Comparison of ENCODE assay signal across 14 cellular contexts in the genomic region with DNA sequence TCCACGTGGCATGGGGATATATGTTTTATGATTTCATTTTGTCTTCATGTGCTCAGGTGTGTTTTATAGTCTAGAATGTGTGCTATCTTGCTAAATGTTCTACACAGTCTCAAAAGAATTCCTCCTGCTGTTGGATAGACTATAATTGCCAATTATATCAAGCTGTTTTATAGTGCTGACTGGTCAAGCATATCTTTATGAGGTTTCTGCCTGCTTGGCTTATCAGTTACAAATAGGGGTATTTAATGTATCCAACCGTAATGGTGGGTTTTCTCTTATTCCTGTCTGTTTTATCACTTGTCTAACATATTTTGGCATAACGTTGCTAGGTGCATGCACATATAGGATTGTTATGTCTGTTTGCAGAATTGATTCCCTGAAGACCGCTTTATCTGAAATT.
"Had no signal": no experiment of that assay in that cellular context is flagged by ENCODE, and none has a peak within 500 bp of the region (broad histone marks: within the 10 kb centered on the region; RNA-seq: fewer than 3 reads in every experiment).

No MANE protein-coding gene starts in this region.

- H3K27ac Mint-ChIP-seq: activated naive CD4-positive, alpha-beta T cell treated with anti-CD3 and anti-CD28 coated beads, Interleukin-2, amount 50 U/mL, for 24 hours; memory B cell; progenitor cell of endocrine pancreas had no signal

- ATAC-seq: gastroesophageal sphincter had no signal

- H3K27ac ChIP-seq: adrenal gland, esophagus muscularis mucosa, gastroesophageal sphincter, thyroid gland, WERI-Rb-1 had no signal

- H3K4me3 ChIP-seq: adrenal gland, esophagus muscularis mucosa, gastroesophageal sphincter, thyroid gland had no signal

- H3K36me3 Mint-ChIP-seq: activated naive CD4-positive, alpha-beta T cell treated with anti-CD3 and anti-CD28 coated beads, Interleukin-2, amount 50 U/mL, for 24 hours; memory B cell had no signal

- H3K27me3 ChIP-seq: adrenal gland, esophagus muscularis mucosa, gastroesophageal sphincter, thyroid gland had no signal

- H3K9me3 Mint-ChIP-seq: neural crest cell had no signal

- H3K4me1 ChIP-seq: adrenal gland, esophagus muscularis mucosa, gastroesophageal sphincter, thyroid gland had no signal

- H3K9me3 ChIP-seq: adrenal gland, esophagus muscularis mucosa, gastroesophageal sphincter, thyroid gland had no signal

- H3K36me3 ChIP-seq: adrenal gland, esophagus muscularis mucosa, gastroesophageal sphincter, thyroid gland, WERI-Rb-1 had no signal

- DNase-seq: activated CD4-positive, alpha-beta T cell treated with anti-CD3 and anti-CD28 coated beads, Interleukin-2, amount 50 U/mL, for 4 hours; activated gamma-delta T cell; effector CD4-positive, alpha-beta T cell; stimulated activated CD4-positive, alpha-beta T cell treated with anti-CD3 and anti-CD28 coated beads, Interleukin-2, amount 100 ng/mL, for 24 hours; stimulated activated naive CD4-positive, alpha-beta T cell treated with Interleukin-2 at 50 U/mL for 16 hours; thyroid gland; WERI-Rb-1 had no signal
